In the genomic region with DNA sequence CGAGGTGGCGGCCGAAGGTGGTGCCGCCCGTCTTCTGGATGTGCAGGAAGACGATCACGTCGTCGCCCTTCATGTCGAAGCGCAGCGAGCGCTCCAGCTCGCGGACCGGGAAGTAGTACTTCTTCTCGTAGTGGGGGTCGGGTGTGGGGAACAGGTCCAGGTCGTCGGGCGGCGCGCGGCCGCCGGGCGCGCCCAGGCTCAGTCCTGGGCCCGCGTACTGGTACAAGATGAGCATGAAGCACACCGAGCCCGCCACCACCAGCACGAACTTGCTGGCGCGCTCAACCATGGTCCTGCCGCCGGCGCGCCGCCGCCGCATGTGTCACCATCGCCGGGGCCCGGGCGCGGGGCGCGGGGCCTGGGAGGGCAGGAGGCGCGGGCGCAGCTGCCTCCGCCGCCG, we compare ENCODE assay signal across 8 cellular contexts. TPM values are rescaled to one million over a fixed set of nuclear protein-coding genes. Genes with fewer than 3 reads are reported as not detected.
A peak's percentile ranks its signal among the peaks of the same experiment; 100 is the strongest.
DNase-seq lines count a peak whose midpoint lies in the region; ATAC-seq and TF ChIP-seq lines count a peak whose summit lies in the region.
"Not testable (repeated sequence)": the region's sequence is repeated elsewhere in the genome, so short reads cannot be mapped to it uniquely, and the experiment has no call there.

No MANE protein-coding gene starts in this region.

- not testable (repeated sequence) for H3K27ac Mint-ChIP-seq in activated naive CD8-positive, alpha-beta T cell treated with anti-CD3 and anti-CD28 coated beads for 36 hours

- TF ChIP-seq POLR2A in suprapubic skin (IDR thresholded peaks at IDR 0.05), result not testable (repeated sequence)

- peaks cover 15% of the 10 kb centered on the region for H3K36me3 Mint-ChIP-seq in activated naive CD8-positive, alpha-beta T cell treated with anti-CD3 and anti-CD28 coated beads for 36 hours

- H3K9me3 Mint-ChIP-seq in activated naive CD8-positive, alpha-beta T cell treated with anti-CD3 and anti-CD28 coated beads for 36 hours, result not testable (repeated sequence)

- H3K4me1 ChIP-seq in HAP-1, result not testable (repeated sequence)
- H3K4me1 ChIP-seq in SJSA1 (replicated peaks) (peaks cover 69% of the 10 kb centered on the region), mucosa of rectum (ENCODE audit: control insufficient read depth in 2 of 2, insufficient read depth in 2 of 2, low read length in 2 of 2) (peaks cover 17 to 28% of the 10 kb centered on the region in 2 donors), suprapubic skin (peaks cover 74% of the 10 kb centered on the region)

- not testable (repeated sequence) for H3K27me3 Mint-ChIP-seq in activated naive CD8-positive, alpha-beta T cell treated with anti-CD3 and anti-CD28 coated beads for 36 hours

- TF ChIP-seq CTCF in fibroblast of villous mesenchyme (IDR thresholded peaks at IDR 0.05; ENCODE audit: insufficient read depth, low read depth, low read length); suprapubic skin (IDR thresholded peaks at IDR 0.05): not testable (repeated sequence)

- H3K9ac ChIP-seq in mucosa of rectum (ENCODE audit: low read depth in 1 of 2, low read length in 2 of 2), result not testable (repeated sequence)

- not testable (repeated sequence) for H3K27me3 ChIP-seq in HAP-1 (ENCODE audit: low read depth); SJSA1 (replicated peaks); mucosa of rectum (ENCODE audit: control insufficient read depth in 2 of 2, insufficient read depth in 2 of 2, low read length in 2 of 2); suprapubic skin

- peak; percentile 6 for ATAC-seq in HG03521 (IDR thresholded peaks at IDR 0.05; ENCODE audit: unreplicated experiment)

- not testable (repeated sequence) for H3K27ac ChIP-seq in SJSA1; mucosa of rectum (ENCODE audit: low read depth in 2 of 2, low read length in 2 of 2); suprapubic skin

- TF ChIP-seq EP300 in suprapubic skin (IDR thresholded peaks at IDR 0.05), result not testable (repeated sequence)

- no CpG with 5 or more reads among the region's 55 CpGs for WGBS in suprapubic skin

- H3K4me1 Mint-ChIP-seq in activated naive CD8-positive, alpha-beta T cell treated with anti-CD3 and anti-CD28 coated beads for 36 hours, result peaks cover 37% of the 10 kb centered on the region

- not testable (repeated sequence) for H3K4me3 Mint-ChIP-seq in activated naive CD8-positive, alpha-beta T cell treated with anti-CD3 and anti-CD28 coated beads for 36 hours

- H3K4me3 ChIP-seq in GM08714 (ENCODE audit: low read length) (peak overlapping the region; percentile 26; the same call in 1 of the 2 replicates), HAP-1 (peak overlapping the region; percentile 59; the same call in 1 of the 2 replicates), SJSA1 (peak overlapping the region; percentile 89), fibroblast of villous mesenchyme (ENCODE audit: low read depth, low read length) (peak overlapping the region; percentile 55), mucosa of rectum (ENCODE audit: low read length in 2 of 2) (peak overlapping the region; percentile 43 to 60), suprapubic skin (peak overlapping the region; percentile 70)

- H3K36me3 ChIP-seq in HAP-1 (replicated peaks); mucosa of rectum (ENCODE audit: control insufficient read depth in 2 of 2, insufficient read depth in 2 of 2, low read length in 2 of 2); suprapubic skin: not testable (repeated sequence)
- H3K36me3 ChIP-seq in SJSA1, result peaks cover 50% of the 10 kb centered on the region

- H3K9me3 ChIP-seq in HAP-1; SJSA1 (replicated peaks); mucosa of rectum (ENCODE audit: control insufficient read depth in 2 of 2, low read length in 2 of 2); suprapubic skin: not testable (repeated sequence)

- DNase-seq in HAP-1 (ENCODE audit: low spot score in 2 of 2); fibroblast of villous mesenchyme (ENCODE audit: low read depth): not testable (repeated sequence)
- DNase-seq in SJSA1 (ENCODE audit: low read depth in 1 of 2, low spot score in 2 of 2), result peak in 1 of 2 experiments; percentile 45
- DNase-seq in activated naive CD8-positive, alpha-beta T cell treated with anti-CD3 and anti-CD28 coated beads for 36 hours, result peak; percentile 39
- DNase-seq in suprapubic skin (ENCODE audit: low spot score in 2 of 2), result peak in 1 of 2 donors; percentile 64

- in situ Hi-C loops in HAP-1 (cut with MboI; ENCODE audit: low sequenced_read_pairs), result not testable (repeated sequence)

RNA-seq across cellular contexts. Expression of gene HS6ST1, which starts 0.4 kb away (rescaled TPM):
- total RNA-seq in SJSA1 (2014; rRNA removed; shearing (Covaris generic)), result 120 and 160 TPM in 2 replicates
- 10 to 100 TPM; 16.1 to 17.4 TPM for total RNA-seq in activated naive CD8-positive, alpha-beta T cell treated with anti-CD3 and anti-CD28 coated beads for 36 hours
- 17.1 and 19.9 TPM in 2 replicates for total RNA-seq in fibroblast of villous mesenchyme
- total RNA-seq in suprapubic skin, result 10 to 100 TPM; 55.7 to 75.0 (median 67.3) TPM

Comparison
In these comparisons a context has a peak if more than half of its experiments do, and no peak if none do; other contexts are left out.
1. H3K4me3 ChIP-seq: peak in every context shown above with its lines; median percentile 89 in SJSA1; 70 in suprapubic skin; 59 in HAP-1; 55 in fibroblast of villous mesenchyme; 52 in mucosa of rectum; 26 in GM08714.